In genomic region chr12:12172106-12172511, GRCh38 we compare ENCODE assay signal across 8 cellular contexts.
DNase-seq lines count a peak whose midpoint lies in the region; ATAC-seq and TF ChIP-seq lines count a peak whose summit lies in the region.

No MANE protein-coding gene starts in this region.

- no peaks in the 10 kb centered on the region for H3K27me3 Mint-ChIP-seq in brain
- H3K27me3 Mint-ChIP-seq in stimulated activated naive CD8-positive, alpha-beta T cell treated with anti-CD3 and anti-CD28 coated beads, Interleukin-15, amount 100 ng/mL, for 72 hours = peaks cover 12% of the 10 kb centered on the region

- H3K4me1 Mint-ChIP-seq in brain = peaks cover 45% of the 10 kb centered on the region
- peaks cover 13% of the 10 kb centered on the region for H3K4me1 Mint-ChIP-seq in stimulated activated naive CD8-positive, alpha-beta T cell treated with anti-CD3 and anti-CD28 coated beads, Interleukin-15, amount 100 ng/mL, for 72 hours

- H3K36me3 ChIP-seq in lower lobe of right lung = no peaks in the 10 kb centered on the region

- H3K27me3 ChIP-seq in lower lobe of right lung (ENCODE audit: low read depth) = no peaks in the 10 kb centered on the region

- peaks cover 27% of the 10 kb centered on the region for H3K4me1 ChIP-seq in lower lobe of right lung

- H3K9me3 Mint-ChIP-seq in brain = no peaks in the 10 kb centered on the region
- no peaks in the 10 kb centered on the region for H3K9me3 Mint-ChIP-seq in stimulated activated naive CD8-positive, alpha-beta T cell treated with anti-CD3 and anti-CD28 coated beads, Interleukin-15, amount 100 ng/mL, for 72 hours

- peak; percentile 77 for ATAC-seq in GM19397 (IDR thresholded peaks at IDR 0.05; ENCODE audit: unreplicated experiment)
- peak; percentile 82 for ATAC-seq in HG03565 (IDR thresholded peaks at IDR 0.05; ENCODE audit: unreplicated experiment)
- ATAC-seq in stimulated activated naive CD8-positive, alpha-beta T cell treated with anti-CD3 and anti-CD28 coated beads, Interleukin-15, amount 100 ng/mL, for 72 hours = peak; percentile 99
- no peak for ATAC-seq in left lobe of liver
- no peak for ATAC-seq in lower lobe of right lung
- no peak for ATAC-seq in HG02623 (IDR thresholded peaks at IDR 0.05; ENCODE audit: unreplicated experiment)

- peaks cover 55% of the 10 kb centered on the region for H3K36me3 Mint-ChIP-seq in brain

- DNase-seq in EH (ENCODE audit: low read depth) (peak; percentile 88), left lobe of liver (ENCODE audit: low spot score) (no peak), lower lobe of right lung (no peak)
- peak; percentile 53 to 76 for DNase-seq in stimulated activated naive CD8-positive, alpha-beta T cell treated with anti-CD3 and anti-CD28 coated beads, Interleukin-15, amount 100 ng/mL, for 72 hours

- H3K27ac ChIP-seq in lower lobe of right lung = no peak overlapping the region

- intact Hi-C loops in lower lobe of right lung (cut with DNase I) = no loop called here

- H3K9me3 ChIP-seq in lower lobe of right lung = no peaks in the 10 kb centered on the region

- TF ChIP-seq CTCF in brain (conservative IDR thresholded peaks at IDR 0.05) (no peak), lower lobe of right lung (IDR thresholded peaks at IDR 0.05) (no peak)

- peak overlapping the region in 4 of 5 experiments; percentile 49 to 79 (median 64) for H3K27ac Mint-ChIP-seq in brain
- H3K27ac Mint-ChIP-seq in stimulated activated naive CD8-positive, alpha-beta T cell treated with anti-CD3 and anti-CD28 coated beads, Interleukin-15, amount 100 ng/mL, for 72 hours = peak overlapping the region; percentile 55 to 72

- H3K4me3 ChIP-seq in lower lobe of right lung = no peak overlapping the region

- no peak overlapping the region for H3K4me3 Mint-ChIP-seq in brain
- no peak overlapping the region for H3K4me3 Mint-ChIP-seq in stimulated activated naive CD8-positive, alpha-beta T cell treated with anti-CD3 and anti-CD28 coated beads, Interleukin-15, amount 100 ng/mL, for 72 hours

Comparison
In these comparisons a context has a peak if more than half of its experiments do, and no peak if none do; other contexts are left out.
1. DNase-seq: peak in EH (single experiment) and stimulated activated naive CD8-positive, alpha-beta T cell treated with anti-CD3 and anti-CD28 coated beads, Interleukin-15, amount 100 ng/mL, for 72 hours (2 of 2); none in left lobe of liver (single experiment) and lower lobe of right lung (single experiment).
2. ATAC-seq: peak in GM19397 (single experiment), HG03565 (single experiment) and stimulated activated naive CD8-positive, alpha-beta T cell treated with anti-CD3 and anti-CD28 coated beads, Interleukin-15, amount 100 ng/mL, for 72 hours (single experiment); none in left lobe of liver (single experiment), lower lobe of right lung (0 of 2) and HG02623 (single experiment).